In genomic region chr19:46392252-46392801, GRCh38 we compare ENCODE assay signal across 10 cellular contexts. TPM values are rescaled to one million over a fixed set of nuclear protein-coding genes. Genes with fewer than 3 reads are reported as not detected.
DNase-seq lines count a peak whose midpoint lies in the region; ATAC-seq and TF ChIP-seq lines count a peak whose summit lies in the region.
"Had no signal": no experiment of that assay in that cellular context is flagged by ENCODE, and none has a peak within 500 bp of the region (broad histone marks: within the 10 kb centered on the region; RNA-seq: fewer than 3 reads in every experiment).

No MANE protein-coding gene starts in this region.

- H3K18ac ChIP-seq in mesenchymal stem cell (ENCODE audit: low read depth in 1 of 2, low read length in 2 of 2) = peak overlapping the region; percentile 31 to 89

- H2AFZ ChIP-seq in mesenchymal stem cell (ENCODE audit: low read depth, low read length) = no peak overlapping the region

- peak overlapping the region; percentile 93 for H4K8ac ChIP-seq in mesenchymal stem cell (ENCODE audit: low read length)

- no peak overlapping the region for H2AK5ac ChIP-seq in mesenchymal stem cell (ENCODE audit: low read length, severe bottlenecking)

- H2BK12ac ChIP-seq in mesenchymal stem cell (ENCODE audit: low read length in 2 of 2) = peak overlapping the region; percentile 79 to 80

- H3K4me3 ChIP-seq in cardiac muscle cell (no peak overlapping the region), choroid plexus epithelial cell (ENCODE audit: low read depth, low read length) (no peak overlapping the region), mesenchymal stem cell (ENCODE audit: insufficient read depth in 1 of 2, low read depth in 1 of 2, low read length in 2 of 2) (peak overlapping the region in 1 of 2 experiments; percentile 59), upper lobe of right lung (no peak overlapping the region)

- H3K4me2 ChIP-seq in mesenchymal stem cell (ENCODE audit: low read length, poor library complexity, severe bottlenecking) = no peak overlapping the region

- peak overlapping the region; percentile 2 to 35 for H3K4ac ChIP-seq in mesenchymal stem cell (ENCODE audit: low read depth in 1 of 2, low read length in 2 of 2)

- H2BK15ac ChIP-seq in mesenchymal stem cell (ENCODE audit: low read depth, poor library complexity, severe bottlenecking) = peak overlapping the region; percentile 90

- H2BK5ac ChIP-seq in mesenchymal stem cell (ENCODE audit: low read depth, low read length, poor library complexity, severe bottlenecking) = no peak overlapping the region

- H3K14ac ChIP-seq in mesenchymal stem cell (ENCODE audit: low read length in 2 of 2) = no peak overlapping the region

- peak overlapping the region; percentile 77 for H2BK120ac ChIP-seq in mesenchymal stem cell (ENCODE audit: low read depth, low read length)

- TF ChIP-seq CTCF in cardiac muscle cell (IDR thresholded peaks at IDR 0.05; ENCODE audit: low read depth, low read length) (no peak), choroid plexus epithelial cell (conservative IDR thresholded peaks at IDR 0.05; ENCODE audit: low read depth, low read length) (no peak), upper lobe of right lung (IDR thresholded peaks at IDR 0.05) (no peak)

- ATAC-seq in left ventricle myocardium superior (no peak), upper lobe of right lung (peak; percentile 3), GM21360 (IDR thresholded peaks at IDR 0.05; ENCODE audit: unreplicated experiment) (no peak)

- no peaks in the 10 kb centered on the region for H3K27me3 ChIP-seq in cardiac muscle cell
- H3K27me3 ChIP-seq in mesenchymal stem cell (ENCODE audit: control insufficient read depth in 1 of 2, insufficient read depth in 1 of 2, low read length in 2 of 2) = no peaks in the 10 kb centered on the region
- H3K27me3 ChIP-seq in upper lobe of right lung = no peaks in the 10 kb centered on the region

- H4K91ac ChIP-seq in mesenchymal stem cell (ENCODE audit: low read length) = peak overlapping the region; percentile 92

- peak overlapping the region; percentile 72 for H3K9ac ChIP-seq in mesenchymal stem cell (ENCODE audit: low read length)

- H3K4me1 ChIP-seq in cardiac muscle cell (ENCODE audit: low read depth) (no peaks in the 10 kb centered on the region), mesenchymal stem cell (ENCODE audit: control insufficient read depth, insufficient read depth, low read depth, low read length) (peaks cover 10% of the 10 kb centered on the region), upper lobe of right lung (peaks cover 11% of the 10 kb centered on the region)

- H3K79me1 ChIP-seq in mesenchymal stem cell (replicated peaks; ENCODE audit: low read length, poor library complexity, severe bottlenecking) = peaks cover 21% of the 10 kb centered on the region

- DNase-seq in cardiac muscle cell (ENCODE audit: low read depth in 1 of 2, low spot score in 1 of 2) = peak in 1 of 2 donors; percentile 73
- DNase-seq in left ventricle myocardium superior = no peak
- peak; percentile 71 for DNase-seq in choroid plexus epithelial cell (ENCODE audit: low read depth)
- peak; percentile 90 for DNase-seq in mesenchymal stem cell
- peak; percentile 66 for DNase-seq in upper lobe of right lung
- no peak for DNase-seq in NCI-H2227 (lab: John Stamatoyannopoulos, UW; ENCODE audit: unreplicated experiment)
- DNase-seq in C1 segment of cervical spinal cord (lab: John Stamatoyannopoulos, UW) = no peak
- DNase-seq: activated naive CD4-positive, alpha-beta T cell; CD4-positive, alpha-beta memory T cell had no signal

- H3K23ac ChIP-seq in mesenchymal stem cell (ENCODE audit: low read length in 2 of 2) = no peak overlapping the region

- 15% methylated on average over 18 of the region's 21 CpGs for WGBS in mesenchymal stem cell

- peak overlapping the region; percentile 72 for H3K27ac ChIP-seq in cardiac muscle cell
- no peak overlapping the region for H3K27ac ChIP-seq in mesenchymal stem cell (ENCODE audit: low read length, poor library complexity, severe bottlenecking)
- peak overlapping the region; percentile 25 for H3K27ac ChIP-seq in upper lobe of right lung

- intact Hi-C loops in left ventricle myocardium superior (cut with micrococcal nuclease) = no loop called here
- intact Hi-C loops in upper lobe of right lung (cut with DNase I) = no loop called here

- no peaks in the 10 kb centered on the region for H3K9me3 ChIP-seq in cardiac muscle cell (ENCODE audit: low read depth)
- H3K9me3 ChIP-seq in mesenchymal stem cell (ENCODE audit: control insufficient read depth, low read length) = peaks cover 7% of the 10 kb centered on the region
- no peaks in the 10 kb centered on the region for H3K9me3 ChIP-seq in upper lobe of right lung

- H3K36me3 ChIP-seq in cardiac muscle cell (peaks cover 27% of the 10 kb centered on the region), mesenchymal stem cell (ENCODE audit: control insufficient read depth in 1 of 2, insufficient read depth in 2 of 2, low read depth in 1 of 2, low read length in 2 of 2) (peaks cover 56 to 65% of the 10 kb centered on the region in 2 experiments), upper lobe of right lung (peaks cover 38% of the 10 kb centered on the region)

RNA-seq across cellular contexts. Expression of gene CCDC8, which starts 21.0 kb away (rescaled TPM):
- 91.7 and 127 TPM in 2 replicates for total RNA-seq in cardiac muscle cell
- polyA plus RNA-seq in cardiac muscle cell = 74.0 and 92.9 TPM in 2 replicates
- total RNA-seq in left ventricle myocardium superior = 33.5 TPM
- polyA plus RNA-seq in mesenchymal stem cell (2013, experiment 1 of 2) = 17.9 TPM
- polyA plus RNA-seq in mesenchymal stem cell (2013, experiment 2 of 2) = 17.9 TPM
- 8.9 TPM for total RNA-seq in upper lobe of right lung
- total RNA-seq: CD4-positive, alpha-beta memory T cell had no signal
- polyA plus RNA-seq: CD4-positive, alpha-beta memory T cell had no signal

RNA-seq across cellular contexts. Expression of gene PNMA8C, which starts 36.4 kb away (rescaled TPM):
- total RNA-seq in cardiac muscle cell (0.69 and 0.81 TPM in 2 replicates), left ventricle myocardium superior (0.07 TPM), upper lobe of right lung (not detected)
- polyA plus RNA-seq in cardiac muscle cell = 0.20 TPM in 1 of 2 replicates, not detected in the other
- 0.03 TPM for polyA plus RNA-seq in mesenchymal stem cell (2013, experiment 1 of 2)
- 0.03 TPM for polyA plus RNA-seq in mesenchymal stem cell (2013, experiment 2 of 2)
- total RNA-seq: CD4-positive, alpha-beta memory T cell had no signal
- polyA plus RNA-seq: CD4-positive, alpha-beta memory T cell had no signal

RNA-seq across cellular contexts. Expression of gene PPP5C, which starts 45.4 kb away (rescaled TPM):
- total RNA-seq in cardiac muscle cell (109 and 130 TPM in 2 replicates), left ventricle myocardium superior (72.5 TPM), upper lobe of right lung (50.0 TPM)
- polyA plus RNA-seq in cardiac muscle cell = 120 and 123 TPM in 2 replicates
- 67.1 TPM for polyA plus RNA-seq in mesenchymal stem cell (2013, experiment 1 of 2)
- polyA plus RNA-seq in mesenchymal stem cell (2013, experiment 2 of 2) = 63.7 TPM

Comparison
In these comparisons a context has a peak if more than half of its experiments do, and no peak if none do; other contexts are left out.
1. DNase-seq: peak in choroid plexus epithelial cell (single experiment), mesenchymal stem cell (single experiment) and upper lobe of right lung (single experiment); none in left ventricle myocardium superior (single experiment), NCI-H2227 (single experiment) and C1 segment of cervical spinal cord (0 of 14).